In genomic region chr2:209344349-209344748, GRCh38 we compare ENCODE assay signal across 27 cellular contexts.
"Had no signal": no experiment of that assay in that cellular context is flagged by ENCODE, and none has a peak within 500 bp of the region (broad histone marks: within the 10 kb centered on the region; RNA-seq: fewer than 3 reads in every experiment).

No MANE protein-coding gene starts in this region.

- H3K4me3 Mint-ChIP-seq: stimulated activated effector memory CD8-positive, alpha-beta T cell treated with anti-CD3 and anti-CD28 coated beads, Interleukin-12 subunit alpha, Interleukin-12 subunit beta, amount 100 ng/mL, for 72 hours; stimulated activated memory B cell treated with anti-CD40 and anti-IgM and Interleukin-4, amounts not matched to agents 10 μg/mL and 1 μg/mL and 100 μg/mL, for 72 hours; stimulated activated naive B cell treated with anti-CD40 and anti-IgM and Interleukin-4, amounts not matched to agents 10 μg/mL and 1 μg/mL and 100 μg/mL, for 72 hours; stimulated activated naive CD8-positive, alpha-beta T cell treated with anti-CD3 and anti-CD28 coated beads, Interleukin-15, amount 100 ng/mL, for 72 hours; stimulated activated naive CD8-positive, alpha-beta T cell treated with anti-CD3 and anti-CD28 coated beads, Interleukin-15, Interleukin-2, amounts not matched to agents 100 ng/mL and 50 ng/mL, for 24 hours; type B pancreatic cell had no signal

- H3K27ac ChIP-seq: stomach, suprapubic skin, testis, thoracic aorta, thyroid gland, tibial artery, tibial nerve, transverse colon, upper lobe of left lung, upper lobe of right lung, uterus, vagina had no signal

- H3K36me3 ChIP-seq: stomach, suprapubic skin, thoracic aorta, thyroid gland, tibial artery, tibial nerve, transverse colon, upper lobe of left lung, upper lobe of right lung, uterus, vagina had no signal

- H3K27me3 Mint-ChIP-seq: stimulated activated naive CD8-positive, alpha-beta T cell treated with anti-CD3 and anti-CD28 coated beads, Interleukin-15, amount 100 ng/mL, for 72 hours; type B pancreatic cell had no signal

- H3K4me1 ChIP-seq: stomach, suprapubic skin, testis, thyroid gland, tibial artery, tibial nerve, transverse colon, upper lobe of left lung, upper lobe of right lung, uterus, vagina had no signal

- DNase-seq: stimulated activated CD4-positive, alpha-beta T cell treated with anti-CD3 and anti-CD28 coated beads, Interleukin-2, amount 100 ng/mL, for 48 hours; stimulated activated CD4-positive, alpha-beta T cell treated with anti-CD3 and anti-CD28 coated beads, Interleukin-4, amount 100 ng/mL, for 1 hour; stimulated activated CD4-positive, alpha-beta T cell treated with anti-CD3 and anti-CD28 coated beads, Interleukin-4, amount 100 ng/mL, for 24 hours; stimulated activated CD4-positive, alpha-beta T cell treated with anti-CD3 and anti-CD28 coated beads, Interleukin-4, amount 100 ng/mL, for 4 hours; stimulated activated CD8-positive, alpha-beta memory T cell treated with anti-CD3 and anti-CD28 coated beads, Interleukin-4, amount 100 ng/mL, for 48 hours; stimulated activated naive B cell treated with anti-CD40 and anti-IgM and Interleukin-4, amounts not matched to agents 10 μg/mL and 1 μg/mL and 100 μg/mL, for 72 hours; stimulated activated naive CD4-positive, alpha-beta T cell; stimulated activated naive CD4-positive, alpha-beta T cell treated with Interleukin-2 at 50 U/mL for 16 hours; stimulated activated naive CD8-positive, alpha-beta T cell treated with anti-CD3 and anti-CD28 coated beads, Interleukin-15, amount 100 ng/mL, for 72 hours; stimulated activated naive CD8-positive, alpha-beta T cell treated with anti-CD3 and anti-CD28 coated beads, Interleukin-15, Interleukin-2, amounts not matched to agents 100 U/mL and 50 U/mL, for 24 hours; stomach; substantia nigra; testis; thyroid gland; tibial artery; transverse colon; upper lobe of left lung; upper lobe of right lung; uterus had no signal

- H3K4me3 ChIP-seq: stomach, suprapubic skin, testis, thoracic aorta, thyroid gland, tibial artery, tibial nerve, transverse colon, upper lobe of left lung, upper lobe of right lung, uterus, vagina had no signal

- H3K9me3 Mint-ChIP-seq: stimulated activated memory B cell treated with anti-CD40 and anti-IgM and Interleukin-4, amounts not matched to agents 10 μg/mL and 1 μg/mL and 100 μg/mL, for 72 hours; stimulated activated naive B cell treated with anti-CD40 and anti-IgM and Interleukin-4, amounts not matched to agents 10 μg/mL and 1 μg/mL and 100 μg/mL, for 72 hours; stimulated activated naive CD8-positive, alpha-beta T cell treated with anti-CD3 and anti-CD28 coated beads, Interleukin-15, amount 100 ng/mL, for 72 hours; stimulated activated naive CD8-positive, alpha-beta T cell treated with anti-CD3 and anti-CD28 coated beads, Interleukin-15, Interleukin-2, amounts not matched to agents 100 ng/mL and 50 ng/mL, for 24 hours; type B pancreatic cell had no signal

- H3K27ac Mint-ChIP-seq: stimulated activated effector memory CD8-positive, alpha-beta T cell treated with anti-CD3 and anti-CD28 coated beads, Interleukin-12 subunit alpha, Interleukin-12 subunit beta, amount 100 ng/mL, for 72 hours; stimulated activated memory B cell treated with anti-CD40 and anti-IgM and Interleukin-4, amounts not matched to agents 10 μg/mL and 1 μg/mL and 100 μg/mL, for 72 hours; stimulated activated naive B cell treated with anti-CD40 and anti-IgM and Interleukin-4, amounts not matched to agents 10 μg/mL and 1 μg/mL and 100 μg/mL, for 72 hours; stimulated activated naive CD8-positive, alpha-beta T cell treated with anti-CD3 and anti-CD28 coated beads, Interleukin-15, amount 100 ng/mL, for 72 hours; stimulated activated naive CD8-positive, alpha-beta T cell treated with anti-CD3 and anti-CD28 coated beads, Interleukin-15, Interleukin-2, amounts not matched to agents 100 ng/mL and 50 ng/mL, for 24 hours; type B pancreatic cell had no signal

- H3K9me3 ChIP-seq: stomach, suprapubic skin, testis, thoracic aorta, thyroid gland, tibial artery, tibial nerve, transverse colon, upper lobe of left lung, upper lobe of right lung, uterus, vagina had no signal

- H3K36me3 Mint-ChIP-seq: stimulated activated effector memory CD8-positive, alpha-beta T cell treated with anti-CD3 and anti-CD28 coated beads, Interleukin-12 subunit alpha, Interleukin-12 subunit beta, amount 100 ng/mL, for 72 hours; stimulated activated memory B cell treated with anti-CD40 and anti-IgM and Interleukin-4, amounts not matched to agents 10 μg/mL and 1 μg/mL and 100 μg/mL, for 72 hours; stimulated activated naive B cell treated with anti-CD40 and anti-IgM and Interleukin-4, amounts not matched to agents 10 μg/mL and 1 μg/mL and 100 μg/mL, for 72 hours; type B pancreatic cell had no signal

- H3K27me3 ChIP-seq: stomach, suprapubic skin, testis, thyroid gland, tibial artery, tibial nerve, transverse colon, upper lobe of left lung, uterus, vagina had no signal

- ATAC-seq: stimulated activated effector memory CD8-positive, alpha-beta T cell treated with anti-CD3 and anti-CD28 coated beads, Interleukin-12 subunit alpha, Interleukin-12 subunit beta, amount 100 ng/mL, for 72 hours; stimulated activated memory B cell treated with anti-CD40 and anti-IgM and Interleukin-4, amounts not matched to agents 10 μg/mL and 1 μg/mL and 100 μg/mL, for 72 hours; stimulated activated naive B cell treated with anti-CD40 and anti-IgM and Interleukin-4, amounts not matched to agents 10 μg/mL and 1 μg/mL and 100 μg/mL, for 72 hours; stimulated activated naive CD8-positive, alpha-beta T cell treated with anti-CD3 and anti-CD28 coated beads, Interleukin-15, amount 100 ng/mL, for 72 hours; stimulated activated naive CD8-positive, alpha-beta T cell treated with anti-CD3 and anti-CD28 coated beads, Interleukin-15, Interleukin-2, amounts not matched to agents 100 U/mL and 50 U/mL, for 24 hours; upper lobe of right lung had no signal

- H3K4me1 Mint-ChIP-seq: stimulated activated effector memory CD8-positive, alpha-beta T cell treated with anti-CD3 and anti-CD28 coated beads, Interleukin-12 subunit alpha, Interleukin-12 subunit beta, amount 100 ng/mL, for 72 hours; stimulated activated memory B cell treated with anti-CD40 and anti-IgM and Interleukin-4, amounts not matched to agents 10 μg/mL and 1 μg/mL and 100 μg/mL, for 72 hours; stimulated activated naive B cell treated with anti-CD40 and anti-IgM and Interleukin-4, amounts not matched to agents 10 μg/mL and 1 μg/mL and 100 μg/mL, for 72 hours; stimulated activated naive CD8-positive, alpha-beta T cell treated with anti-CD3 and anti-CD28 coated beads, Interleukin-15, amount 100 ng/mL, for 72 hours had no signal
